In genomic region chr20:25077610-25078169, GRCh38 we compare ENCODE assay signal across 9 cellular contexts. TPM values are rescaled to one million over a fixed set of nuclear protein-coding genes. Genes with fewer than 3 reads are reported as not detected.
A peak's percentile ranks its signal among the peaks of the same experiment; 100 is the strongest.
DNase-seq lines count a peak whose midpoint lies in the region; ATAC-seq and TF ChIP-seq lines count a peak whose summit lies in the region.
"Had no signal": no experiment of that assay in that cellular context is flagged by ENCODE, and none has a peak within 500 bp of the region (broad histone marks: within the 10 kb centered on the region; RNA-seq: fewer than 3 reads in every experiment).

No MANE protein-coding gene starts in this region.

- H3K27ac ChIP-seq in ACC112 (ENCODE audit: low read depth, low read length) (no peak overlapping the region), HUES6 (ENCODE audit: low read depth, low read length) (no peak overlapping the region), mesenchymal stem cell (ENCODE audit: low read length, poor library complexity, severe bottlenecking) (no peak overlapping the region)

- no peak overlapping the region for H3K14ac ChIP-seq in mesenchymal stem cell (ENCODE audit: low read length in 2 of 2)

- no peak overlapping the region for H2BK5ac ChIP-seq in mesenchymal stem cell (ENCODE audit: low read depth, low read length, poor library complexity, severe bottlenecking)

- peak overlapping the region; percentile 44 for H3K4me3 Mint-ChIP-seq in chondrocyte (ENCODE audit: unreplicated experiment)

- TF ChIP-seq CTCF in chondrocyte (IDR thresholded peaks at IDR 0.05): no peak

- no peaks in the 10 kb centered on the region for H3K9me3 Mint-ChIP-seq in chondrocyte (ENCODE audit: low read depth)

- no peak overlapping the region for H4K91ac ChIP-seq in mesenchymal stem cell (ENCODE audit: low read length)

- peak overlapping the region; percentile 38 for H3K4me3 ChIP-seq in ACC112 (ENCODE audit: low read depth, low read length)
- peak overlapping the region; percentile 54 for H3K4me3 ChIP-seq in HUES6 (ENCODE audit: low read depth, low read length)
- H3K4me3 ChIP-seq in mesenchymal stem cell (ENCODE audit: insufficient read depth in 1 of 2, low read depth in 1 of 2, low read length in 2 of 2): peak overlapping the region in 1 of 2 experiments; percentile 69

- 5% methylated on average over 38 of the region's 38 CpGs for WGBS in mesenchymal stem cell

- H3K4ac ChIP-seq in mesenchymal stem cell (ENCODE audit: low read depth in 1 of 2, low read length in 2 of 2): no peak overlapping the region

- peaks cover 68% of the 10 kb centered on the region for H3K27me3 Mint-ChIP-seq in chondrocyte (ENCODE audit: low read depth)

- H3K9ac ChIP-seq in HUES6 (ENCODE audit: low read length): no peak overlapping the region
- peak overlapping the region; percentile 37 for H3K9ac ChIP-seq in mesenchymal stem cell (ENCODE audit: low read length)

- H3K18ac ChIP-seq in mesenchymal stem cell (ENCODE audit: low read depth in 1 of 2, low read length in 2 of 2): no peak overlapping the region

- ATAC-seq in HG03457 (IDR thresholded peaks at IDR 0.05; ENCODE audit: unreplicated experiment): no peak

- no peak overlapping the region for H2BK120ac ChIP-seq in mesenchymal stem cell (ENCODE audit: low read depth, low read length)

- H3K27ac Mint-ChIP-seq in chondrocyte (ENCODE audit: unreplicated experiment): no peak overlapping the region

- peaks cover 1% of the 10 kb centered on the region for H3K36me3 Mint-ChIP-seq in chondrocyte (ENCODE audit: low read depth)

- no peaks in the 10 kb centered on the region for H3K79me1 ChIP-seq in mesenchymal stem cell (replicated peaks; ENCODE audit: low read length, poor library complexity, severe bottlenecking)

- H3K4me1 Mint-ChIP-seq in chondrocyte (ENCODE audit: low read depth): peaks cover 6% of the 10 kb centered on the region

- DNase-seq in chondrocyte (ENCODE audit: low spot score) (no peak), mesenchymal stem cell (peak; percentile 24), AML-193 (lab: John Stamatoyannopoulos, UW) (no peak), NCI-H2081 (lab: John Stamatoyannopoulos, UW) (no peak), ureter (ENCODE audit: low spot score) (no peak)

- H3K9me3 ChIP-seq in HUES6 (ENCODE audit: control insufficient read depth, insufficient read depth, low read depth, low read length) (no peaks in the 10 kb centered on the region), mesenchymal stem cell (ENCODE audit: control insufficient read depth, low read length) (no peaks in the 10 kb centered on the region)

- no peak overlapping the region for H4K8ac ChIP-seq in mesenchymal stem cell (ENCODE audit: low read length)

- H2AK5ac ChIP-seq in mesenchymal stem cell (ENCODE audit: low read length, severe bottlenecking): no peak overlapping the region

- no peak overlapping the region for H2BK12ac ChIP-seq in mesenchymal stem cell (ENCODE audit: low read length in 2 of 2)

- H3K4me1 ChIP-seq in ACC112 (ENCODE audit: control insufficient read depth, insufficient read depth, low read length, unreplicated experiment) (peaks cover 11% of the 10 kb centered on the region), HUES6 (ENCODE audit: control insufficient read depth, insufficient read depth, low read length) (no peaks in the 10 kb centered on the region; the same call in 1 of the 2 replicates), mesenchymal stem cell (ENCODE audit: control insufficient read depth, insufficient read depth, low read depth, low read length) (peaks cover 16% of the 10 kb centered on the region)

- H3K27me3 ChIP-seq in ACC112 (ENCODE audit: insufficient read depth, low read length) (peaks cover 82% of the 10 kb centered on the region), HUES6 (ENCODE audit: control insufficient read depth, insufficient read depth, low read length) (peaks cover 94% of the 10 kb centered on the region), mesenchymal stem cell (ENCODE audit: control insufficient read depth in 1 of 2, insufficient read depth in 1 of 2, low read length in 2 of 2) (peaks cover 83 to 95% of the 10 kb centered on the region in 2 experiments)

- no peaks in the 10 kb centered on the region for H3K79me2 ChIP-seq in ACC112 (ENCODE audit: control insufficient read depth, insufficient read depth, low read length, unreplicated experiment)

- no peak overlapping the region for H2BK15ac ChIP-seq in mesenchymal stem cell (ENCODE audit: low read depth, poor library complexity, severe bottlenecking)

- peak overlapping the region; percentile 36 for H3K4me2 ChIP-seq in mesenchymal stem cell (ENCODE audit: low read length, poor library complexity, severe bottlenecking)

- no peak overlapping the region for H3K23ac ChIP-seq in mesenchymal stem cell (ENCODE audit: low read length in 2 of 2)

- H3K36me3 ChIP-seq in ACC112 (ENCODE audit: insufficient read depth, low read length) (no peaks in the 10 kb centered on the region), HUES6 (ENCODE audit: control insufficient read depth, insufficient read depth, low read length) (no peaks in the 10 kb centered on the region), mesenchymal stem cell (ENCODE audit: control insufficient read depth in 1 of 2, insufficient read depth in 2 of 2, low read depth in 1 of 2, low read length in 2 of 2) (no peaks in the 10 kb centered on the region)

- H2AFZ ChIP-seq in ACC112 (ENCODE audit: low read length, unreplicated experiment): no peak overlapping the region
- H2AFZ ChIP-seq in mesenchymal stem cell (ENCODE audit: low read depth, low read length): no peak overlapping the region

RNA-seq across cellular contexts. Expression of gene VSX1, which starts 4.3 kb away (rescaled TPM):
- total RNA-seq in chondrocyte: not detected in 3 replicates
- not detected for polyA plus RNA-seq in mesenchymal stem cell (2013, experiment 1 of 2)
- not detected for polyA plus RNA-seq in mesenchymal stem cell (2013, experiment 2 of 2)
- total RNA-seq in ureter: not detected
- total RNA-seq: pulmonary artery endothelial cell had no signal

RNA-seq across cellular contexts. Expression of gene ACSS1, which starts 19.8 kb away (rescaled TPM):
- total RNA-seq in chondrocyte (1.5 to 5.5 TPM (median 5.5 TPM) in 3 replicates), ureter (33.7 TPM)
- polyA plus RNA-seq in mesenchymal stem cell (2013, experiment 1 of 2): 0.54 TPM
- 0.34 TPM for polyA plus RNA-seq in mesenchymal stem cell (2013, experiment 2 of 2)
